ENCODE assay signal across 2 cellular contexts in genomic region chr7:34750209-34750608, GRCh38.
A peak's percentile ranks its signal among the peaks of the same experiment; 100 is the strongest.
TF ChIP-seq lines count a peak whose summit lies in the region.

No MANE protein-coding gene starts in this region.

TF ChIP-seq in HepG2, 621 proteins besides CTCF, POLR2A, EP300 and RAD21 (continued from another document):
- no peak for TF ChIP-seq ZNF205 (CRISPR knock-in tag; IDR thresholded peaks at IDR 0.05)

TF ChIP-seq in GM12878, 131 proteins besides CTCF, POLR2A, EP300 and RAD21:
- TF ChIP-seq MLLT1 (IDR thresholded peaks at IDR 0.05) (0 out of 2 replicates have a peak, but pooled peaks have one; percentile 24), POLR2AphosphoS2 (IDR thresholded peaks at IDR 0.05; ENCODE audit: low read depth, low read length) (no peak)
